In genomic region chr17:59278401-59278800, GRCh38 we compare ENCODE assay signal across 23 cellular contexts.
"Had no signal": no experiment of that assay in that cellular context is flagged by ENCODE, and none has a peak within 500 bp of the region (broad histone marks: within the 10 kb centered on the region; RNA-seq: fewer than 3 reads in every experiment).

No MANE protein-coding gene starts in this region.

- H3K4me3 ChIP-seq: hepatocyte, lung, mucosa of descending colon, prostate gland, right lobe of liver, spleen, suprapubic skin, upper lobe of right lung had no signal

- H3K36me3 ChIP-seq: prostate gland, right lobe of liver, suprapubic skin, upper lobe of right lung had no signal

- H3K27ac ChIP-seq: hepatocyte, prostate gland, right lobe of liver, suprapubic skin, upper lobe of right lung, WERI-Rb-1 had no signal

- H3K27ac Mint-ChIP-seq: activated naive CD4-positive, alpha-beta T cell treated with anti-CD3 and anti-CD28 coated beads, Interleukin-2, amount 10 ng/mL, durations not matched to agents 7 days and 5 days; activated T-helper 17 cell treated with anti-CD3 and anti-CD28 coated beads, Interleukin-2, amount 50 U/mL, for 72 hours; nephron had no signal

- H3K9me3 Mint-ChIP-seq: activated naive CD4-positive, alpha-beta T cell treated with anti-CD3 and anti-CD28 coated beads, Interleukin-2, amount 10 ng/mL, durations not matched to agents 7 days and 5 days; activated T-helper 17 cell treated with anti-CD3 and anti-CD28 coated beads, Interleukin-2, amount 50 U/mL, for 72 hours; central memory CD8-positive, alpha-beta T cell; nephron had no signal

- H3K4me1 Mint-ChIP-seq: central memory CD8-positive, alpha-beta T cell; nephron had no signal

- H3K79me2 ChIP-seq: hepatocyte had no signal

- H3K4me1 ChIP-seq: prostate gland, right lobe of liver, suprapubic skin had no signal

- H3K27me3 ChIP-seq: hepatocyte, right lobe of liver, spleen, suprapubic skin, upper lobe of right lung had no signal

- H2AFZ ChIP-seq: hepatocyte had no signal

- H3K4me2 ChIP-seq: hepatocyte had no signal

- DNase-seq: activated CD4-positive, alpha-beta T cell treated with anti-CD3 and anti-CD28 coated beads for 4 hours; activated CD8-positive, alpha-beta memory T cell treated with anti-CD3 and anti-CD28 coated beads for 24 hours; activated naive CD4-positive, alpha-beta T cell treated with anti-CD3 and anti-CD28 coated beads, Interleukin-2, amount 10 ng/mL, durations not matched to agents 7 days and 5 days; dermis blood vessel endothelial cell; erythroblast; kidney glomerular epithelial cell; mucosa of descending colon; occipital lobe; right lobe of liver; spleen; stimulated activated CD4-positive, alpha-beta T cell treated with anti-CD3 and anti-CD28 coated beads, Interleukin-2, amount 100 ng/mL, for 24 hours; stimulated activated naive CD4-positive, alpha-beta T cell; SW 1271; T1000; upper lobe of right lung; WERI-Rb-1 had no signal

- ATAC-seq: activated T-helper 17 cell treated with anti-CD3 and anti-CD28 coated beads, Interleukin-2, amount 50 U/mL, for 72 hours; mucosa of descending colon; upper lobe of right lung had no signal

- H3K36me3 Mint-ChIP-seq: activated naive CD4-positive, alpha-beta T cell treated with anti-CD3 and anti-CD28 coated beads, Interleukin-2, amount 10 ng/mL, durations not matched to agents 7 days and 5 days had no signal

- H3K9me3 ChIP-seq: mucosa of descending colon, prostate gland, right lobe of liver, spleen, suprapubic skin, upper lobe of right lung had no signal

- H3K27me3 Mint-ChIP-seq: activated naive CD4-positive, alpha-beta T cell treated with anti-CD3 and anti-CD28 coated beads, Interleukin-2, amount 10 ng/mL, durations not matched to agents 7 days and 5 days; activated T-helper 17 cell treated with anti-CD3 and anti-CD28 coated beads, Interleukin-2, amount 50 U/mL, for 72 hours; central memory CD8-positive, alpha-beta T cell had no signal

- H3K4me3 Mint-ChIP-seq: activated naive CD4-positive, alpha-beta T cell treated with anti-CD3 and anti-CD28 coated beads, Interleukin-2, amount 10 ng/mL, durations not matched to agents 7 days and 5 days; activated T-helper 17 cell treated with anti-CD3 and anti-CD28 coated beads, Interleukin-2, amount 50 U/mL, for 72 hours; central memory CD8-positive, alpha-beta T cell; nephron had no signal
